In the genomic region with DNA sequence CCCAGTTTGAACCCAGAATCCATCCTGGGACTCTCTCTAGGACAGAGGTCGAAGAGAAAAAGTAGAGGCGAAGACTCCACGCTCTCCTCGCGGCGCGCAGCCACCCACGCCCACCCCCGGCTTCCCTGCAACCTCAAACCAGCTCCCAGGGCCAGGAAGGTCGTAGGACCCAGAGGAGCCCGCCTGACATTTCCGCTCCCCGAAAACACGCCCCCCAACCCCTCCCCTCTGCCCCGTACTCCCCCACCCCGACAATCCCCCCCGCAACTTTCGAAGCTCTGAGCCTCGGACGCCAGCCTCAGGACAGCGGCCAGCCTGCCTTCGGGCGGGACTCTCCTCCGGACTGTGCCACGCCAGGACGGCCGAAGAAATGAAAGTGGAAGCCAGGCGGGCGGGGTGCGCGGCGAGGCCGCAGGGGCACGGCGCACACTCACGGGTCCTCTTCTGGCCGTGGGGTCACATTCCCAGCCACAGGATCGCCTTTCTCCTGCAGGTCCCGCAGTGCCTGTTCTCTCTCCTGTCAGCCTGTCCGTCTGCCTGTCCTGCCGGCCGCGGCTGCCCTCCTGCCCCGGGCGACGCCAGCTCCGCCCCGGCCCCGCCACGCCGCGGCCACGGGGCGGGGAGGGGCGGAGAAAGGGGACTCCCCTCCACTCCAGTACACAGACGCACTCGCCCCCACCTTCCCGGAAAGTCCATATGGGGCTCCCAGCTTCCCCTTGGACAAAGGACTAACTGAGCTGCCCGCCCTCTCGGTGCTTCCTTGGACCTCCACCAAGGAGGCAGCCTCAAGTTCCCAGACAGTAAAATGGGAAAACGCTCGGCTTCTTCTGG, we compare ENCODE assay signal across 8 cellular contexts. TPM values are rescaled to one million over a fixed set of nuclear protein-coding genes. Genes with fewer than 3 reads are reported as not detected.
A peak's percentile ranks its signal among the peaks of the same experiment; 100 is the strongest.
DNase-seq lines count a peak whose midpoint lies in the region; ATAC-seq and TF ChIP-seq lines count a peak whose summit lies in the region.

A gene (minus strand): TSS at position 535 of the 831 bp plus-strand sequence. CDS start 3,490 bp downstream, outside the sequence.

- peaks cover 13% of the 10 kb centered on the region for H3K4me1 Mint-ChIP-seq in activated T-helper 17 cell treated with anti-CD3 and anti-CD28 coated beads, Interleukin-2, amount 50 U/mL, for 72 hours
- H3K4me1 Mint-ChIP-seq in natural killer cell treated with Interleukin-12 subunit alpha and Interleukin-12 subunit beta and Interleukin-15 and Interleukin-18, amount 100 ng/mL, for 72 hours (ENCODE audit: low read depth in 2 of 2): peaks cover 34 to 38% of the 10 kb centered on the region in 2 donors

- H3K27ac Mint-ChIP-seq in activated T-helper 17 cell treated with anti-CD3 and anti-CD28 coated beads, Interleukin-2, amount 50 U/mL, for 72 hours: peak within 1 kb of the TSS; percentile 92
- H3K27ac Mint-ChIP-seq in natural killer cell treated with Interleukin-12 subunit alpha and Interleukin-12 subunit beta and Interleukin-15 and Interleukin-18, amount 100 ng/mL, for 72 hours: peak within 1 kb of the TSS; percentile 77 to 91

- H3K36me3 Mint-ChIP-seq in activated T-helper 17 cell treated with anti-CD3 and anti-CD28 coated beads, Interleukin-2, amount 50 U/mL, for 72 hours (ENCODE audit: low read depth): peaks cover 10% of the 10 kb centered on the region
- no peaks in the 10 kb centered on the region for H3K36me3 Mint-ChIP-seq in natural killer cell treated with Interleukin-12 subunit alpha and Interleukin-12 subunit beta and Interleukin-15 and Interleukin-18, amount 100 ng/mL, for 72 hours

- no peaks in the 10 kb centered on the region for H3K9me3 Mint-ChIP-seq in activated T-helper 17 cell treated with anti-CD3 and anti-CD28 coated beads, Interleukin-2, amount 50 U/mL, for 72 hours
- H3K9me3 Mint-ChIP-seq in natural killer cell treated with Interleukin-12 subunit alpha and Interleukin-12 subunit beta and Interleukin-15 and Interleukin-18, amount 100 ng/mL, for 72 hours: no peaks in the 10 kb centered on the region

- DNase-seq in NCI-H82 (lab: John Stamatoyannopoulos, UW) (peak; percentile 45), NCI-H82 treated with DMSO at 0.1 percent for 48 hours (lab: John Stamatoyannopoulos, UW; ENCODE audit: unreplicated experiment) (no peak), fibroblast of peridontal ligament (ENCODE audit: extremely low read depth) (peak; percentile 80)
- DNase-seq in natural killer cell treated with Interleukin-12 subunit alpha and Interleukin-12 subunit beta and Interleukin-15 and Interleukin-18, amount 100 ng/mL, for 72 hours (ENCODE audit: low spot score): peak; percentile 81
- peak; percentile 72 for DNase-seq in stimulated activated naive CD8-positive, alpha-beta T cell treated with anti-CD3 and anti-CD28 coated beads, Interleukin-15, Interleukin-2, amounts not matched to agents 100 U/mL and 50 U/mL, for 24 hours

- no peaks in the 10 kb centered on the region for H3K27me3 Mint-ChIP-seq in activated T-helper 17 cell treated with anti-CD3 and anti-CD28 coated beads, Interleukin-2, amount 50 U/mL, for 72 hours
- no peaks in the 10 kb centered on the region for H3K27me3 Mint-ChIP-seq in natural killer cell treated with Interleukin-12 subunit alpha and Interleukin-12 subunit beta and Interleukin-15 and Interleukin-18, amount 100 ng/mL, for 72 hours

- H3K4me3 Mint-ChIP-seq in activated T-helper 17 cell treated with anti-CD3 and anti-CD28 coated beads, Interleukin-2, amount 50 U/mL, for 72 hours: peak within 1 kb of the TSS; percentile 93
- peak within 1 kb of the TSS; percentile 88 for H3K4me3 Mint-ChIP-seq in natural killer cell treated with Interleukin-12 subunit alpha and Interleukin-12 subunit beta and Interleukin-15 and Interleukin-18, amount 100 ng/mL, for 72 hours

- peak; percentile 63 for ATAC-seq in HG03025 (IDR thresholded peaks at IDR 0.05; ENCODE audit: low FRiP score, unreplicated experiment)
- peak; percentile 77 for ATAC-seq in activated T-helper 17 cell treated with anti-CD3 and anti-CD28 coated beads, Interleukin-2, amount 50 U/mL, for 72 hours (replicated peaks)
- peak; percentile 85 to 87 for ATAC-seq in natural killer cell treated with Interleukin-12 subunit alpha and Interleukin-12 subunit beta and Interleukin-15 and Interleukin-18, amount 100 ng/mL, for 72 hours
- ATAC-seq in stimulated activated naive CD8-positive, alpha-beta T cell treated with anti-CD3 and anti-CD28 coated beads, Interleukin-15, Interleukin-2, amounts not matched to agents 100 U/mL and 50 U/mL, for 24 hours: peak; percentile 65

TF ChIP-seq in PFSK-1, 5 proteins besides CTCF, POLR2A, EP300 and RAD21:
- TF ChIP-seq POLR2AphosphoS5 (IDR thresholded peaks at IDR 0.05; ENCODE audit: low read depth, low read length): 0 out of 2 replicates have a peak, but pooled peaks have one; percentile 33
- TF ChIP-seq FOXP2 (optimal IDR thresholded peaks at IDR 0.05; ENCODE audit: borderline replicate concordance, extremely low read depth, extremely low read length, insufficient read depth): no peak

RNA-seq across cellular contexts. Expression of the gene that starts here (rescaled TPM):
- 3.8 TPM for polyA plus RNA-seq in PFSK-1 (2012; ENCODE audit: insufficient read length, low read depth)
- total RNA-seq in activated T-helper 17 cell treated with anti-CD3 and anti-CD28 coated beads, Interleukin-2, amount 50 U/mL, for 72 hours: 10 to 100 TPM; 13.7 to 20.9 TPM
- 10 to 100 TPM; 12.3 to 20.7 TPM for total RNA-seq in natural killer cell treated with Interleukin-12 subunit alpha and Interleukin-12 subunit beta and Interleukin-15 and Interleukin-18, amount 100 ng/mL, for 72 hours
